8 cellular contexts compared by ENCODE assay signal in genomic region chr16:3264137-3265036, GRCh38. TPM values are rescaled to one million over a fixed set of nuclear protein-coding genes. Genes with fewer than 3 reads are reported as not detected.
A peak's percentile ranks its signal among the peaks of the same experiment; 100 is the strongest.
DNase-seq lines count a peak whose midpoint lies in the region; ATAC-seq, FAIRE-seq and TF ChIP-seq lines count a peak whose summit lies in the region.

No MANE protein-coding gene starts in this region.

- no peaks in the 10 kb centered on the region; the same call in 1 of the 2 replicates for H3K9me3 ChIP-seq in BLaER1
- H3K9me3 ChIP-seq in left lung: no peaks in the 10 kb centered on the region

- peaks cover 49% of the 10 kb centered on the region for H3K36me3 Mint-ChIP-seq in activated CD4-positive, alpha-beta T cell treated with anti-CD3 and anti-CD28 coated beads, Interleukin-2, amount 10 ng/mL, durations not matched to agents 24 days and 14 days (ENCODE audit: low read depth)

- peak overlapping the region; percentile 92 for H3K27ac ChIP-seq in BLaER1
- H3K27ac ChIP-seq in left lung: peak overlapping the region; percentile 99

- peaks cover 12% of the 10 kb centered on the region for H3K9me3 Mint-ChIP-seq in activated CD4-positive, alpha-beta T cell treated with anti-CD3 and anti-CD28 coated beads, Interleukin-2, amount 10 ng/mL, durations not matched to agents 24 days and 14 days

- peaks cover 15% of the 10 kb centered on the region for H3K4me1 Mint-ChIP-seq in activated CD4-positive, alpha-beta T cell treated with anti-CD3 and anti-CD28 coated beads, Interleukin-2, amount 10 ng/mL, durations not matched to agents 24 days and 14 days

- peak overlapping the region; percentile 93 for H3K4me3 ChIP-seq in BLaER1
- H3K4me3 ChIP-seq in left lung: peak overlapping the region; percentile 85 to 86

- H3K4me1 ChIP-seq in BLaER1 (peaks cover 21% of the 10 kb centered on the region), left lung (peaks cover 0 to 61% of the 10 kb centered on the region in 2 donors)

- ATAC-seq in HG03460 (IDR thresholded peaks at IDR 0.05; ENCODE audit: unreplicated experiment): peak; percentile 87
- peak; percentile 95 for ATAC-seq in left lung

- no peaks in the 10 kb centered on the region for H3K27me3 Mint-ChIP-seq in activated CD4-positive, alpha-beta T cell treated with anti-CD3 and anti-CD28 coated beads, Interleukin-2, amount 10 ng/mL, durations not matched to agents 24 days and 14 days

- peak overlapping the region; percentile 85 for H3K4me3 Mint-ChIP-seq in activated CD4-positive, alpha-beta T cell treated with anti-CD3 and anti-CD28 coated beads, Interleukin-2, amount 10 ng/mL, durations not matched to agents 24 days and 14 days

- H3K36me3 ChIP-seq in BLaER1 (peaks cover 13% of the 10 kb centered on the region; the same call in 1 of the 2 replicates), left lung (peaks cover 0 to 22% of the 10 kb centered on the region in 2 donors)

- FAIRE-seq in GM19239 (lab: Jason Lieb, UNC): peak; percentile 89

- peak; percentile 96 for DNase-seq in GM19239 (ENCODE audit: insufficient read length, low spot score)
- DNase-seq in NCI-H524 treated with DMSO at 0.1 percent for 48 hours (lab: John Stamatoyannopoulos, UW): peak; percentile 95
- peak; percentile 98 for DNase-seq in activated CD4-positive, alpha-beta T cell treated with anti-CD3 and anti-CD28 coated beads, Interleukin-2, amount 10 ng/mL, durations not matched to agents 24 days and 14 days
- peak; percentile 63 for DNase-seq in cortex of kidney (lab: John Stamatoyannopoulos, UW)
- DNase-seq in left lung: peak; percentile 98 to 99
- peak; percentile 87 to 97 for DNase-seq in stimulated activated CD4-positive, alpha-beta T cell treated with anti-CD3 and anti-CD28 coated beads, Interleukin-2, amount 100 ng/mL, for 48 hours

- peak overlapping the region; percentile 89 for H3K9ac ChIP-seq in BLaER1

- H3K27me3 ChIP-seq in BLaER1 (no peaks in the 10 kb centered on the region), left lung (no peaks in the 10 kb centered on the region)

- H3K27ac Mint-ChIP-seq in activated CD4-positive, alpha-beta T cell treated with anti-CD3 and anti-CD28 coated beads, Interleukin-2, amount 10 ng/mL, durations not matched to agents 24 days and 14 days: peak overlapping the region; percentile 94

- peak in 1 of 2 donors; percentile 12 for TF ChIP-seq CTCF in left lung (IDR thresholded peaks at IDR 0.05)

- peak overlapping the region; percentile 84 for H3K4me2 ChIP-seq in BLaER1

- intact Hi-C loops in activated CD4-positive, alpha-beta T cell treated with anti-CD3 and anti-CD28 coated beads, Interleukin-2, amount 10 ng/mL, durations not matched to agents 24 days and 14 days (cut with micrococcal nuclease): loop anchor here (1.0 to 10.0 kb wide), 8 partner anchors 19 to 244 kb away; partner anchors contain the start of genes NAA60, TIGD7, ZNF174 and ZNF200
- intact Hi-C loops in left lung (cut with DNase I): no loop called here

- no peaks in the 10 kb centered on the region for H4K20me1 ChIP-seq in BLaER1

RNA-seq across cellular contexts. Expression of gene MEFV, which starts 8.0 kb away (rescaled TPM):
- not detected in 2 replicates for total RNA-seq in activated CD4-positive, alpha-beta T cell treated with anti-CD3 and anti-CD28 coated beads, Interleukin-2, amount 10 ng/mL, durations not matched to agents 24 days and 14 days
- 10 to 100 TPM in 1 of 2 donors, 1 to 10 TPM in 1; 2.4 to 21.4 TPM for total RNA-seq in left lung

RNA-seq across cellular contexts. Expression of gene ZNF263, which starts 18.9 kb away (rescaled TPM):
- 27.0 and 31.3 TPM in 2 replicates for total RNA-seq in activated CD4-positive, alpha-beta T cell treated with anti-CD3 and anti-CD28 coated beads, Interleukin-2, amount 10 ng/mL, durations not matched to agents 24 days and 14 days
- total RNA-seq in left lung: 10 to 100 TPM; 18.5 to 18.9 TPM

RNA-seq across cellular contexts. Expression of gene ZNF200, which starts 29.4 kb away (rescaled TPM):
- 13.1 and 13.4 TPM in 2 replicates for total RNA-seq in activated CD4-positive, alpha-beta T cell treated with anti-CD3 and anti-CD28 coated beads, Interleukin-2, amount 10 ng/mL, durations not matched to agents 24 days and 14 days
- 10 to 100 TPM in 1 of 2 donors, 1 to 10 TPM in 1; 6.7 to 10.5 TPM for total RNA-seq in left lung

RNA-seq across cellular contexts. Expression of gene TIGD7, which starts 40.8 kb away (rescaled TPM):
- total RNA-seq in activated CD4-positive, alpha-beta T cell treated with anti-CD3 and anti-CD28 coated beads, Interleukin-2, amount 10 ng/mL, durations not matched to agents 24 days and 14 days: 2.3 and 3.2 TPM in 2 replicates
- 1 to 10 TPM; 3.4 to 6.3 TPM for total RNA-seq in left lung

RNA-seq across cellular contexts. Expression of gene ZNF75A, which starts 40.9 kb away (rescaled TPM):
- total RNA-seq in activated CD4-positive, alpha-beta T cell treated with anti-CD3 and anti-CD28 coated beads, Interleukin-2, amount 10 ng/mL, durations not matched to agents 24 days and 14 days: 26.5 and 33.5 TPM in 2 replicates
- total RNA-seq in left lung: 10 to 100 TPM; 20.3 to 26.8 TPM

Comparison
In these comparisons a context has a peak if more than half of its experiments do, and no peak if none do; other contexts are left out.
1. Peak in every context shown above with its lines: DNase-seq, ATAC-seq, H3K4me3 ChIP-seq and H3K27ac ChIP-seq.